In the genomic region with DNA sequence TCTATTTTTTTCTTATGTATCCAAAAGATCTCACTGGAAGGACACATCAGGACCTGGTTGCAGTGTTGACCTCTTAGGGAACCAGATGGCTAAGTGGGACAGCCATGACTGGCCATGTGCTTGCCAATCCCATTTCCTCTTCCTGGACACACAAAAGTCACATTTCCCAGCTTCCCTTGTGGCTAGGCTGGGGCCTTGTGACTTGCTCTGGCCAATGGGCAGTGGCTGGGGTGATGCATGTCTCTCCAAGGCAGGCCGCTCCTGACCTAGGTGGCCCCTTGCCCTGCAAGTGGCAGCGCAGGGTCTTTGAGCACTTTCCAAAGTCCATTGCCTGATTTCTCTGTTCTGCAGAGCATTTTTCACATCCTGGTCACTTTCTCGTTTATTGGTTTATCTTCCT, we compare ENCODE assay signal across 22 cellular contexts.
"Had no signal": no experiment of that assay in that cellular context is flagged by ENCODE, and none has a peak within 500 bp of the region (broad histone marks: within the 10 kb centered on the region; RNA-seq: fewer than 3 reads in every experiment).

No MANE protein-coding gene starts in this region.

- H3K36me3 ChIP-seq: brain microvascular endothelial cell, colonic mucosa, esophagus squamous epithelium, gastroesophageal sphincter had no signal

- H3K27ac ChIP-seq: brain microvascular endothelial cell, colonic mucosa, epithelial cell of prostate, esophagus squamous epithelium, gastroesophageal sphincter had no signal

- H3K4me1 ChIP-seq: colonic mucosa had no signal

- DNase-seq: activated CD4-positive, alpha-beta T cell treated with anti-CD3 and anti-CD28 coated beads for 1 hour; activated CD4-positive, alpha-beta T cell treated with anti-CD3 and anti-CD28 coated beads for 4 hours; activated CD4-positive, alpha-beta T cell treated with anti-CD3 and anti-CD28 coated beads, Interleukin-2, amount 50 U/mL, for 1 hour; activated CD4-positive, alpha-beta T cell treated with anti-CD3 and anti-CD28 coated beads, Interleukin-2, amount 50 U/mL, for 48 hours; activated CD8-positive, alpha-beta memory T cell treated with anti-CD3 and anti-CD28 coated beads for 24 hours; activated CD8-positive, alpha-beta T cell treated with anti-CD3 and anti-CD28 coated beads for 36 hours; activated effector memory CD4-positive, alpha-beta T cell treated with Interleukin-2 at 50 U/mL for 16 hours; activated gamma-delta T cell treated with Interleukin-2 at 50 U/mL for 16 hours; activated naive CD4-positive, alpha-beta T cell treated with anti-CD3 and anti-CD28 coated beads, Interleukin-2, amount 50 U/mL, for 16 hours; activated naive CD4-positive, alpha-beta T cell treated with Interleukin-2 at 50 U/mL for 16 hours; activated T-cell treated with anti-CD3 and anti-CD28 coated beads, Interleukin-2, amount 50 U/mL, for 4 hours; amniotic stem cell; brain microvascular endothelial cell; colonic mucosa; effector CD8-positive, alpha-beta T cell; esophagus squamous epithelium; foreskin melanocyte; T-helper 2 cell had no signal

- H3K9me3 Mint-ChIP-seq: activated CD8-positive, alpha-beta T cell treated with anti-CD3 and anti-CD28 coated beads for 36 hours; activated T-cell treated with anti-CD3 and anti-CD28 coated beads, Interleukin-2, amount 50 U/mL, for 4 hours; activated T-helper 17 cell treated with anti-CD3 and anti-CD28 coated beads, Interleukin-2, amount 50 U/mL, for 72 hours had no signal

- H3K9me3 ChIP-seq: colonic mucosa, esophagus squamous epithelium, gastroesophageal sphincter had no signal

- H3K4me3 ChIP-seq: colonic mucosa, esophagus squamous epithelium, gastroesophageal sphincter had no signal

- H3K27ac Mint-ChIP-seq: activated CD8-positive, alpha-beta T cell treated with anti-CD3 and anti-CD28 coated beads for 36 hours; activated naive CD8-positive, alpha-beta T cell; activated T-helper 17 cell treated with anti-CD3 and anti-CD28 coated beads, Interleukin-2, amount 50 U/mL, for 72 hours had no signal

- H3K4me3 Mint-ChIP-seq: activated CD8-positive, alpha-beta T cell treated with anti-CD3 and anti-CD28 coated beads for 36 hours; activated naive CD8-positive, alpha-beta T cell; activated T-cell treated with anti-CD3 and anti-CD28 coated beads, Interleukin-2, amount 50 U/mL, for 4 hours; activated T-helper 17 cell treated with anti-CD3 and anti-CD28 coated beads, Interleukin-2, amount 50 U/mL, for 72 hours had no signal

- H3K27me3 ChIP-seq: brain microvascular endothelial cell, colonic mucosa, esophagus squamous epithelium, gastroesophageal sphincter had no signal

- H3K36me3 Mint-ChIP-seq: activated naive CD8-positive, alpha-beta T cell had no signal

- ATAC-seq: activated CD8-positive, alpha-beta T cell treated with anti-CD3 and anti-CD28 coated beads for 36 hours; activated T-cell treated with anti-CD3 and anti-CD28 coated beads, Interleukin-2, amount 50 U/mL, for 4 hours; gastroesophageal sphincter had no signal
